8 cellular contexts compared by ENCODE assay signal in the genomic region with DNA sequence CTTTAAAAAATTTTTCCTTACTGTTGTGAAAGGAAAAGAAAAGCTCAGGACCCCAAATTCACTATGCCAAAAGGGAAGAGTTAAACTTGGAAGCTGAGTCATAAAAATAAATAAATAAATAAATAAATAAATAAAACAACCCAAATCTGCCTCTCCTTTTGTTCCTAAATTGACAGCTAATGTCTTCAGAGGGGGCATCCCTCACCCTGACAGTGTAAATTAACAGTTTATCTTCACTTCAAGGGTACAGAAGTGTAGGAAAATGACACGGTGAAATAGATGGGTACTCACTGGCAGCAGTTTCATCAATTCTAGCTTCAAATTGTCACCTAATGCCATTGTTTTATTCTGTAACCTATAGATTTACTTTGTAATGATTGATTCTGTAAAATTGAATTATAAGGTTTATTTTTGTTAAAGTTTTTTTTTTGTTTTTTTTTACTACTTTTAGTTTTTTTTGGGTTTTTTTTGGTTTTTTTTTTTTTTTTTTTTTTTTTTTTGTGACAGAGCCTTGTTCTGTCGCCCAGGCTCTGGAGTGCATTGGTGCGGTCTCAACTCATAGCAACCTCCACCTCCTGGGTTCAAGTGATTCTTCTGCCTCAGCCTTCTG. TPM values are rescaled to one million over a fixed set of nuclear protein-coding genes. Genes with fewer than 3 reads are reported as not detected.
DNase-seq lines count a peak whose midpoint lies in the region; ATAC-seq, FAIRE-seq and TF ChIP-seq lines count a peak whose summit lies in the region.

No MANE protein-coding gene starts in this region.

- peaks cover 56% of the 10 kb centered on the region for H3K4me1 Mint-ChIP-seq in HFFc6 (ENCODE audit: low read depth)
- peaks cover 48% of the 10 kb centered on the region for H3K4me1 Mint-ChIP-seq in activated naive CD8-positive, alpha-beta T cell (ENCODE audit: low read depth)

- no peak overlapping the region for H2BK120ac ChIP-seq in mesendoderm (ENCODE audit: low read depth, low read length)

- 14% methylated on average over 3 of the region's 3 CpGs for WGBS in A549 (ENCODE audit: missing lambda C conversion rate)
- no CpG with 5 or more reads among the region's 3 CpGs for WGBS in mesendoderm (ENCODE audit: extremely low coverage, insufficient coverage, low lambda C conversion rate)

- no peak overlapping the region for H3K23ac ChIP-seq in mesendoderm (ENCODE audit: low read length)

- no peaks in the 10 kb centered on the region for H3K27me3 ChIP-seq in mesendoderm (ENCODE audit: insufficient read depth, low read length, poor library complexity)

- no peaks in the 10 kb centered on the region; the same call in 1 of the 2 replicates for H3K27me3 Mint-ChIP-seq in HFFc6 (ENCODE audit: insufficient read depth)
- H3K27me3 Mint-ChIP-seq in activated naive CD8-positive, alpha-beta T cell, result no peaks in the 10 kb centered on the region

- H3K27ac ChIP-seq in A549 (peak overlapping the region; percentile 81 to 86), mesendoderm (ENCODE audit: low read depth, low read length) (no peak overlapping the region)

- peak overlapping the region; percentile 97 for H3K27ac Mint-ChIP-seq in HFFc6
- peak overlapping the region; percentile 92 for H3K27ac Mint-ChIP-seq in activated naive CD8-positive, alpha-beta T cell

- H2AK5ac ChIP-seq in mesendoderm (ENCODE audit: low read length), result no peak overlapping the region

- H3K79me2 ChIP-seq in mesendoderm (ENCODE audit: control insufficient read depth, insufficient read depth, low read length), result no peaks in the 10 kb centered on the region

- H4K5ac ChIP-seq in mesendoderm (ENCODE audit: low read length), result no peak overlapping the region

- H3K18ac ChIP-seq in mesendoderm (ENCODE audit: low read length), result no peak overlapping the region

- H3K4me1 ChIP-seq in A549, result peaks cover 49% of the 10 kb centered on the region
- H3K4me1 ChIP-seq in mesendoderm (ENCODE audit: control insufficient read depth, low read depth, low read length), result no peaks in the 10 kb centered on the region

- CTCF ChIA-PET in A549 (lab: Yijun Ruan, JAX), result interaction anchor here (0.5 to 1.6 kb wide), 6 partner anchors 20 to 53 kb away, joined by 3 to 7 read pairs (median 4); no protein-coding TSS in a partner anchor

- H3K56ac ChIP-seq in mesendoderm (ENCODE audit: low read length), result no peak overlapping the region

- H3K79me1 ChIP-seq in mesendoderm (ENCODE audit: low read length), result no peaks in the 10 kb centered on the region

- FAIRE-seq in A549 (lab: Jason Lieb, UNC), result no peak

- TF ChIP-seq CTCF in A549 (IDR thresholded peaks at IDR 0.05) (no peak), HFFc6 (IDR thresholded peaks at IDR 0.05) (no peak)

- POLR2A ChIA-PET in A549 (lab: Yijun Ruan, JAX), result interaction anchor here (0.7 to 4.0 kb wide), 8 partner anchors 11 to 47 kb away, joined by 3 to 43 read pairs (median 5); a partner anchor contains a TSS

- H3K9me3 ChIP-seq in A549, result no peaks in the 10 kb centered on the region

- peak in 1 of 2 experiments; percentile 10; a peak in 3 of 6 replicates for ATAC-seq in A549

- no peak for TF ChIP-seq POLR2A in A549 (IDR thresholded peaks at IDR 0.05; ENCODE audit: low read length)

- H2BK15ac ChIP-seq in mesendoderm (replicated peaks; ENCODE audit: low read depth), result peak overlapping the region; percentile 74

- H3K36me3 Mint-ChIP-seq in HFFc6 (ENCODE audit: low read depth), result no peaks in the 10 kb centered on the region
- no peaks in the 10 kb centered on the region for H3K36me3 Mint-ChIP-seq in activated naive CD8-positive, alpha-beta T cell

- no peak overlapping the region for H4K8ac ChIP-seq in mesendoderm (ENCODE audit: low read depth, low read length)

- H3K4ac ChIP-seq in mesendoderm (ENCODE audit: low read depth, low read length), result no peak overlapping the region

- H3K4me3 Mint-ChIP-seq in HFFc6, result peak overlapping the region; percentile 91
- peak overlapping the region; percentile 89 for H3K4me3 Mint-ChIP-seq in activated naive CD8-positive, alpha-beta T cell

- H2BK5ac ChIP-seq in mesendoderm (ENCODE audit: low read length), result no peak overlapping the region

- H3K9me3 Mint-ChIP-seq in HFFc6, result no peaks in the 10 kb centered on the region
- no peaks in the 10 kb centered on the region for H3K9me3 Mint-ChIP-seq in activated naive CD8-positive, alpha-beta T cell (ENCODE audit: low read depth)

- TF ChIP-seq RAD21 in A549 (conservative IDR thresholded peaks at IDR 0.05 in 1 of 2, IDR thresholded peaks at IDR 0.05 in 1 of 2), result no peak

- H3K36me3 ChIP-seq in mesendoderm (ENCODE audit: control insufficient read depth, insufficient read depth, low read length), result no peaks in the 10 kb centered on the region

- DNase-seq in A549 (ENCODE audit: low read depth in 1 of 2, low spot score in 1 of 2), result no peak
- no peak for DNase-seq in HFFc6
- DNase-seq in mesendoderm, result no peak
- no peak for DNase-seq in NOMO-1 treated with dmso at 0.1 percent for 144 hours (lab: John Stamatoyannopoulos, UW; ENCODE audit: unreplicated experiment)
- DNase-seq in mucosa of gallbladder (ENCODE audit: low spot score), result no peak
- no peak for DNase-seq in NCI-H128 (lab: John Stamatoyannopoulos, UW; ENCODE audit: unreplicated experiment)
- no peak for DNase-seq in pons (ENCODE audit: low spot score)

- peak overlapping the region; percentile 40; the same call in 2 of the 3 replicates for H3K4me3 ChIP-seq in A549
- no peak overlapping the region for H3K4me3 ChIP-seq in mesendoderm (ENCODE audit: low read length)

- TF ChIP-seq EP300 in A549 (IDR thresholded peaks at IDR 0.05), result no peak

- no peak overlapping the region for H3K9ac ChIP-seq in mesendoderm (ENCODE audit: low read length)

- H3K4me2 ChIP-seq in A549 (peak overlapping the region; percentile 78), mesendoderm (ENCODE audit: low read length) (no peak overlapping the region)

TF ChIP-seq in A549, 52 proteins besides CTCF, POLR2A, EP300 and RAD21:
- TF ChIP-seq FOSB (CRISPR knock-in tag; IDR thresholded peaks at IDR 0.05) (peak; percentile 13; the same call in 1 of the 2 replicates), FOSL2 (IDR thresholded peaks at IDR 0.05) (no peak), FOSL2 (CRISPR knock-in tag; IDR thresholded peaks at IDR 0.05) (no peak), ZC3H11A (IDR thresholded peaks at IDR 0.05) (peak; percentile 19; the same call in 1 of the 2 replicates)
TF ChIP-seq in A549: peak in this region for 2.

RNA-seq across cellular contexts. Expression of a gene that starts 18.5 kb away (rescaled TPM):
- 1,630 and 1,990 TPM in 2 replicates for polyA plus RNA-seq in A549 (2011; rRNA removed)
- 803 and 959 TPM in 2 replicates for polyA plus RNA-seq in A549 (2012; cell fraction: cytosol; rRNA removed)
- polyA plus RNA-seq in A549 (2012; cell fraction: nucleus; rRNA removed), result 455 and 518 TPM in 2 replicates
- polyA plus RNA-seq in A549 (2017; fragmentation: RNase III; extraction: RNeasy Plus Mini Kit Qiagen cat#74134 plus additional on column Dnase treatment), result 1,437 to 1,601 TPM (median 1,494 TPM) in 3 replicates
- 502 and 534 TPM in 2 replicates for polyA minus RNA-seq in A549 (2011; rRNA and poly(A)+ RNA removed)
- total RNA-seq in HFFc6 (2021; fragmentation: NEBNext Ultra II Directional; extraction: Animal tissue kit (Norgen Biotek cat#: 25700)), result 1,000 to 10,000 TPM in 4 of 6 experiments, 100 to 1,000 TPM in 2; 933 to 1,109 (median 1,040) TPM
- 43.8 TPM for polyA plus RNA-seq in mesendoderm (2013, experiment 1 of 2)
- polyA plus RNA-seq in mesendoderm (2013, experiment 2 of 2), result 48.2 TPM
- 55.5 TPM for total RNA-seq in mucosa of gallbladder

Comparison
In these comparisons a context has a peak if more than half of its experiments do, and no peak if none do; other contexts are left out.
1. RNA of a gene that starts 18.5 kb away (total RNA-seq): 933 to 1,109 TPM in HFFc6; 55.5 TPM in mucosa of gallbladder (single experiment); every median in the first group is over 10 times any median in the second.